In the genomic region with DNA sequence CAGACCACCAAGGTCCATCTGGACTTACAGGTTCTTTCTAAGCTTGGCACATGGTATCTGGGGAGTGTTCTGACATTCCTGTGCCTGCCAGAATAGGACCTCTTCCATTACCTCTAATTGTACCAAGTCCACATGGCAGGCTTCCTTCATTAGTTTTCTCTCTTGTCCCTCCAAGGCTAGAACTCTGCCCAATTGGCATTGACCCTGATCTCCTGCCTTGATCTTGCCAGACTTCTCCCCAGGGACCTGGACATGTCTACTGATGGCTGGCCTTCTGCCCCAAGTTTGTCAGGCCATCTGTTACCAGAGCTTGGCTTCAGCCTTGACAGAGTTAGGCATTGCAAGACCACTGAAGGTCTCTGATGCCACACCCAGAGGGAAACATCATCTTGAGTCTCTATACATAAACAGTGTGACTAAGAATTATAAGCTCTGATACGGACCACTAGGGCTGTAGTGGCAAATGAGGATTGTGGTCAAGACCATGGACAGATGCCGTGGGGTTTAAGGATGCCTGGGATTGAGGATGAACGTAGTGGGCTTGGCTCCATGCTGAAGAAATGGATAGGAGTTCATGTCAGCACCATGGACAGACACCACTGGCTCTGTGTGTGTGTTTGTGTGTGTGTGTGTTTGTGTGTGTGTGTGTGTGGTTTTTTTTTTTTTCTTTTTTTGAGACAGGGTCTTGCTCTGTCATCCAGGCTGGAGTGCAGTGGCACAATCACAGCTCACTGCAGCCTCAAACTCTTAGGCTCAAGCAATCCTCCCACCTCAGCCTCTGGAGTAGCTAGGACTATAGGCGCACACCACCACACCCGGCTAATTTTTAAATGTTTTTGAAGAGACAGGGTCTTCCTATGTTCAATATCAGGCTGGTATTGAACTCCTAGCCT, we compare ENCODE assay signal across 1 cellular context.
TF ChIP-seq lines count a peak whose summit lies in the region.

No MANE protein-coding gene starts in this region.

TF ChIP-seq in H1, 55 proteins besides CTCF, POLR2A, EP300 and RAD21:
- peak; percentile 68 to 72; a peak in 1 of 4 replicates for TF ChIP-seq HDAC2 (IDR thresholded peaks at IDR 0.05; ENCODE audit: borderline replicate concordance in 1 of 2, low read depth in 2 of 2, low read length in 2 of 2)
- TF ChIP-seq, protein P1, sequence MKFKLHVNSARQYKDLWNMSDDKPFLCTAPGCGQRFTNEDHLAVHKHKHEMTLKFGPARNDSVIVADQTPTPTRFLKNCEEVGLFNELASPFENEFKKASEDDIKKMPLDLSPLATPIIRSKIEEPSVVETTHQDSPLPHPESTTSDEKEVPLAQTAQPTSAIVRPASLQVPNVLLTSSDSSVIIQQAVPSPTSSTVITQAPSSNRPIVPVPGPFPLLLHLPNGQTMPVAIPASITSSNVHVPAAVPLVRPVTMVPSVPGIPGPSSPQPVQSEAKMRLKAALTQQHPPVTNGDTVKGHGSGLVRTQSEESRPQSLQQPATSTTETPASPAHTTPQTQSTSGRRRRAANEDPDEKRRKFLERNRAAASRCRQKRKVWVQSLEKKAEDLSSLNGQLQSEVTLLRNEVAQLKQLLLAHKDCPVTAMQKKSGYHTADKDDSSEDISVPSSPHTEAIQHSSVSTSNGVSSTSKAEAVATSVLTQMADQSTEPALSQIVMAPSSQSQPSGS (IDR thresholded peaks at IDR 0.05; ENCODE audit: low read length) = peak; percentile 66; the same call in 1 of the 2 replicates
- TF ChIP-seq, protein P2, sequence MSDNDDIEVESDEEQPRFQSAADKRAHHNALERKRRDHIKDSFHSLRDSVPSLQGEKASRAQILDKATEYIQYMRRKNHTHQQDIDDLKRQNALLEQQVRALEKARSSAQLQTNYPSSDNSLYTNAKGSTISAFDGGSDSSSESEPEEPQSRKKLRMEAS (IDR thresholded peaks at IDR 0.05) = 0 out of 2 replicates have a peak, but pooled peaks have one; percentile 42
- TF ChIP-seq CEBPB (IDR thresholded peaks at IDR 0.05; ENCODE audit: low read depth, low read length) = no peak
- TF ChIP-seq JUN (IDR thresholded peaks at IDR 0.05; ENCODE audit: low read depth, low read length) = no peak
- peak; percentile 74 for TF ChIP-seq SAP30 (IDR thresholded peaks at IDR 0.05; ENCODE audit: insufficient read depth, insufficient replicate concordance, low read length)
- no peak for TF ChIP-seq CBX5 (IDR thresholded peaks at IDR 0.05; ENCODE audit: low read depth, low read length)
- TF ChIP-seq GABPA (IDR thresholded peaks at IDR 0.05; ENCODE audit: borderline replicate concordance, insufficient read depth, low read length) = peak; percentile 26; the same call in 1 of the 2 replicates
- 0 out of 2 replicates have a peak, but pooled peaks have one; percentile 17 for TF ChIP-seq TEAD4 (IDR thresholded peaks at IDR 0.05; ENCODE audit: low read depth, low read length)
- peak; percentile 89 to 98 for TF ChIP-seq SIN3A (conservative IDR thresholded peaks at IDR 0.05 in 1 of 2, IDR thresholded peaks at IDR 0.05 in 1 of 2; ENCODE audit: low read depth in 1 of 2, low read length in 2 of 2)
- TF ChIP-seq JUND (IDR thresholded peaks at IDR 0.05; ENCODE audit: low read length) = no peak
- peak; percentile 69 for TF ChIP-seq TAF7 (optimal IDR thresholded peaks at IDR 0.05; ENCODE audit: borderline replicate concordance, low read depth, low read length)
- no peak for TF ChIP-seq ZNF274 (IDR thresholded peaks at IDR 0.05; ENCODE audit: borderline replicate concordance, extremely low read depth, low read length)
- no peak for TF ChIP-seq EGR1 (IDR thresholded peaks at IDR 0.05; ENCODE audit: borderline replicate concordance, low read depth, low read length)
- no peak for TF ChIP-seq CHD7 (IDR thresholded peaks at IDR 0.05; ENCODE audit: insufficient replicate concordance, low read length)
- no peak for TF ChIP-seq FOSL1 (IDR thresholded peaks at IDR 0.05; ENCODE audit: insufficient read depth, low read depth, low read length)
